Comparison of ENCODE assay signal across 11 cellular contexts in the genomic region with DNA sequence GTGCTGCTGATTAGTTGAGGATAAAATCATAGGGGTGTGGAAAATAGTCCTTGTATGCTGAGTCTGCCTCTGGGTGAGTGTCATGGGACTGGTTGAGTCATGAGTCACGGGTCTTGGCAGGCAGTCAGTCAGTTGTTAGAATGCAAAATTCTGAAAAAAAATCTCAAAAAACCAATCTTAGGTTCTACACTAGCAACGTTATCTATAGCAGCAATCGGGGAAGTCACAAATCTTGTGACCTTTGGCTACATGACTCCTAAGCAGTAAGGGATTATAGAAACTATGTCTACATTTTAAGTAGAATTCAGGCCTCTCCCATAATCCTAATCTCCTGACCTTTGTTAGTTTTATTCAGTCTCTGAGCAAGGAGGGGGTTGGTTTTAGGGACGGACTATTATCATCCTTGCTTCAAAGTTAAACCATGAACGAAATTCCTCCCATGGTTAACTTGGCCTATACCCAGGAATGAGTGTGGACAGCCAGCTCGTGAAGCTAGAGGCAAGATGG. TPM values are rescaled to one million over a fixed set of nuclear protein-coding genes. Genes with fewer than 3 reads are reported as not detected.
DNase-seq lines count a peak whose midpoint lies in the region; TF ChIP-seq lines count a peak whose summit lies in the region.
"Had no signal": no experiment of that assay in that cellular context is flagged by ENCODE, and none has a peak within 500 bp of the region (broad histone marks: within the 10 kb centered on the region; RNA-seq: fewer than 3 reads in every experiment).

No MANE protein-coding gene starts in this region.

- H3K27ac Mint-ChIP-seq in Calu3 (ENCODE audit: unreplicated experiment), result peak overlapping the region; percentile 86
- peak overlapping the region; percentile 11 for H3K27ac Mint-ChIP-seq in nephron progenitor cell

- intact Hi-C loops in Calu3 (cut with micrococcal nuclease; ENCODE audit: unreplicated experiment), result no loop called here

- no TSS peak for BruUV-seq in Calu3 (replicated peaks; lab: Mats Ljungman, UMichigan)

- no peaks in the 10 kb centered on the region for H3K27me3 Mint-ChIP-seq in Calu3 (ENCODE audit: unreplicated experiment)
- H3K27me3 Mint-ChIP-seq in nephron progenitor cell (ENCODE audit: low read depth, poor library complexity), result peaks cover 5% of the 10 kb centered on the region

- H3K36me3 Mint-ChIP-seq in Calu3 (ENCODE audit: insufficient read depth, unreplicated experiment), result peaks cover 9% of the 10 kb centered on the region
- peaks cover 12% of the 10 kb centered on the region for H3K36me3 Mint-ChIP-seq in nephron progenitor cell (ENCODE audit: low read depth)

- CTCF ChIA-PET in Calu3 (lab: Charles Lee), result no interaction called here

- H3K4me1 Mint-ChIP-seq in Calu3 (ENCODE audit: low read depth, unreplicated experiment) (peaks cover 19% of the 10 kb centered on the region), nephron progenitor cell (peaks cover 17% of the 10 kb centered on the region)

- TF ChIP-seq CTCF in Calu3 (IDR thresholded peaks at IDR 0.05; ENCODE audit: unreplicated experiment) (no peak), epithelial cell of esophagus (IDR thresholded peaks at IDR 0.05; ENCODE audit: insufficient read depth, low read depth, low read length, missing control alignments) (no peak), nephron progenitor cell (IDR thresholded peaks at IDR 0.05) (no peak)

- DNase-seq in Calu3 (peak; percentile 58), RKO (ENCODE audit: low spot score) (peak; percentile 70), epithelial cell of esophagus (ENCODE audit: low read depth) (peak; percentile 66), nephron progenitor cell (no peak), germinal center (ENCODE audit: low spot score) (no peak), HPDE6-E6E7 (ENCODE audit: extremely low spot score) (no peak), activated gamma-delta T cell treated with Interleukin-2 at 50 U/mL for 16 hours (no peak)
- DNase-seq in activated CD4-positive, alpha-beta T cell treated with anti-CD3 and anti-CD28 coated beads, Interleukin-2, amount 50 U/mL, for 1 hour, result no peak
- DNase-seq: activated T-cell treated with anti-CD3 and anti-CD28 coated beads, Interleukin-2, amount 50 U/mL, for 4 hours; Karpas-422; retina had no signal

- H3K4me3 Mint-ChIP-seq in Calu3 (ENCODE audit: low read depth, unreplicated experiment) (no peak overlapping the region), nephron progenitor cell (no peak overlapping the region)
- H3K4me3 Mint-ChIP-seq: activated T-cell treated with anti-CD3 and anti-CD28 coated beads, Interleukin-2, amount 50 U/mL, for 4 hours had no signal

- H3K9me3 Mint-ChIP-seq in Calu3 (ENCODE audit: low read depth, unreplicated experiment) (no peaks in the 10 kb centered on the region), nephron progenitor cell (no peaks in the 10 kb centered on the region)
- H3K9me3 Mint-ChIP-seq: activated T-cell treated with anti-CD3 and anti-CD28 coated beads, Interleukin-2, amount 50 U/mL, for 4 hours had no signal

- H3K4me3 ChIP-seq in epithelial cell of esophagus (ENCODE audit: low read length), result no peak overlapping the region

RNA-seq across cellular contexts. Expression of gene PMFBP1, which starts 18.0 kb away (rescaled TPM):
- total RNA-seq in Calu3 (2022), result 6.2 and 8.5 TPM in 2 replicates

Comparison
In these comparisons a context has a peak if more than half of its experiments do, and no peak if none do; other contexts are left out.
1. DNase-seq: peak in Calu3 (single experiment), RKO (single experiment) and epithelial cell of esophagus (single experiment); none in nephron progenitor cell (single experiment), germinal center (single experiment), HPDE6-E6E7 (single experiment), activated gamma-delta T cell treated with Interleukin-2 at 50 U/mL for 16 hours (single experiment) and activated CD4-positive, alpha-beta T cell treated with anti-CD3 and anti-CD28 coated beads, Interleukin-2, amount 50 U/mL, for 1 hour (single experiment).